In the genomic region with DNA sequence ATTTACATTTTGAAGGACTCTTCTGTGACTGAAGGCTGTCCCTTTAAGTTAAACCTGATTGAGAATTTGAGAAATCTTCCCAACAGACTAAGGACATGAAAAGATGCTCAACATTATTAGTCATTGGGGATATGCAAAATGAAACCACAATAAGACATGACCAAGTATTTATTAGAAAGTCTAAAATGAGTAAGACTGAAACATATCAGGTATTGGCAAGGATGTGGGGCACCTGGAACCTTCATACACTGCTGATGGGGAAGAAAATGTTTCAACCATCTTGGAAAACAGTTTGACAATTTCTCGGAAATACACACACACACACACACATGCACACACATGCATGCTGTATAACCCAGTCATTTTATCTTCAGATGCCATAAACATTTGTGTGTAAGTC, we compare ENCODE assay signal across 17 cellular contexts.
DNase-seq lines count a peak whose midpoint lies in the region; ATAC-seq lines count a peak whose summit lies in the region.
"Had no signal": no experiment of that assay in that cellular context is flagged by ENCODE, and none has a peak within 500 bp of the region (broad histone marks: within the 10 kb centered on the region; RNA-seq: fewer than 3 reads in every experiment).

No MANE protein-coding gene starts in this region.

- peaks cover 0 to 2% (median 0%) of the 10 kb centered on the region in 11 donors for H3K9me3 Mint-ChIP-seq in naive thymus-derived CD4-positive, alpha-beta T cell
- H3K9me3 Mint-ChIP-seq: activated naive CD4-positive, alpha-beta T cell treated with anti-CD3 and anti-CD28 coated beads for 36 hours; stimulated activated memory B cell treated with anti-CD40 and anti-IgM and Interleukin-4, amounts not matched to agents 10 μg/mL and 1 μg/mL and 100 μg/mL, for 72 hours had no signal

- H3K4me3 ChIP-seq in naive thymus-derived CD4-positive, alpha-beta T cell (ENCODE audit: low read length): no peak overlapping the region
- H3K4me3 ChIP-seq: GM23248, heart right ventricle had no signal

- H3K27ac Mint-ChIP-seq in naive thymus-derived CD4-positive, alpha-beta T cell: no peak overlapping the region
- H3K27ac Mint-ChIP-seq: activated naive CD4-positive, alpha-beta T cell treated with anti-CD3 and anti-CD28 coated beads for 36 hours; B cell; stimulated activated memory B cell treated with anti-CD40 and anti-IgM and Interleukin-4, amounts not matched to agents 10 μg/mL and 1 μg/mL and 100 μg/mL, for 72 hours had no signal

- no peaks in the 10 kb centered on the region for H3K36me3 Mint-ChIP-seq in naive thymus-derived CD4-positive, alpha-beta T cell
- H3K36me3 Mint-ChIP-seq: stimulated activated memory B cell treated with anti-CD40 and anti-IgM and Interleukin-4, amounts not matched to agents 10 μg/mL and 1 μg/mL and 100 μg/mL, for 72 hours had no signal

- DNase-seq in epithelial cell of prostate (ENCODE audit: low read depth, low spot score): peak; percentile 26
- DNase-seq in naive thymus-derived CD4-positive, alpha-beta T cell: no peak
- DNase-seq: activated CD8-positive, alpha-beta memory T cell treated with anti-CD3 and anti-CD28 coated beads, Interleukin-2, amount 50 U/mL, for 4 hours; activated naive CD4-positive, alpha-beta T cell treated with anti-CD3 and anti-CD28 coated beads for 36 hours; brain microvascular endothelial cell; GM23248; heart right ventricle; NCI-H1436; NCI-H226 had no signal

- no peaks in the 10 kb centered on the region for H3K9me3 ChIP-seq in naive thymus-derived CD4-positive, alpha-beta T cell (ENCODE audit: control insufficient read depth in 2 of 3, low read length in 3 of 3)
- H3K9me3 ChIP-seq: heart right ventricle had no signal

- no peaks in the 10 kb centered on the region for H3K4me1 Mint-ChIP-seq in naive thymus-derived CD4-positive, alpha-beta T cell
- H3K4me1 Mint-ChIP-seq: B cell; stimulated activated memory B cell treated with anti-CD40 and anti-IgM and Interleukin-4, amounts not matched to agents 10 μg/mL and 1 μg/mL and 100 μg/mL, for 72 hours had no signal

- intact Hi-C loops in naive thymus-derived CD4-positive, alpha-beta T cell (cut with micrococcal nuclease): no loop called here

- peaks cover 0 to 8% (median 3%) of the 10 kb centered on the region in 5 donors for H3K27me3 Mint-ChIP-seq in naive thymus-derived CD4-positive, alpha-beta T cell
- H3K27me3 Mint-ChIP-seq: B cell; stimulated activated memory B cell treated with anti-CD40 and anti-IgM and Interleukin-4, amounts not matched to agents 10 μg/mL and 1 μg/mL and 100 μg/mL, for 72 hours had no signal

- CTCF ChIA-PET in naive thymus-derived CD4-positive, alpha-beta T cell (lab: Charles Lee): no interaction called here

- no peak overlapping the region for H3K4me3 Mint-ChIP-seq in naive thymus-derived CD4-positive, alpha-beta T cell
- H3K4me3 Mint-ChIP-seq: activated naive CD4-positive, alpha-beta T cell treated with anti-CD3 and anti-CD28 coated beads for 36 hours; B cell; stimulated activated memory B cell treated with anti-CD40 and anti-IgM and Interleukin-4, amounts not matched to agents 10 μg/mL and 1 μg/mL and 100 μg/mL, for 72 hours had no signal

- peak; percentile 82 for ATAC-seq in GM18511 (IDR thresholded peaks at IDR 0.05; ENCODE audit: unreplicated experiment)
- peak; percentile 63 for ATAC-seq in GM19452 (IDR thresholded peaks at IDR 0.05; ENCODE audit: unreplicated experiment)
- ATAC-seq in HG03039 (IDR thresholded peaks at IDR 0.05; ENCODE audit: unreplicated experiment): peak; percentile 54
- ATAC-seq in GM19463 (IDR thresholded peaks at IDR 0.05; ENCODE audit: unreplicated experiment): no peak
- no peak for ATAC-seq in HG03095 (IDR thresholded peaks at IDR 0.05; ENCODE audit: unreplicated experiment)
- ATAC-seq in naive thymus-derived CD4-positive, alpha-beta T cell: no peak
- ATAC-seq: heart right ventricle; stimulated activated memory B cell treated with anti-CD40 and anti-IgM and Interleukin-4, amounts not matched to agents 10 μg/mL and 1 μg/mL and 100 μg/mL, for 72 hours had no signal

- POLR2A ChIA-PET in naive thymus-derived CD4-positive, alpha-beta T cell (lab: Charles Lee): no interaction called here

- H3K4me1 ChIP-seq in naive thymus-derived CD4-positive, alpha-beta T cell (ENCODE audit: control insufficient read depth in 2 of 2, insufficient read depth in 2 of 2, low read length in 2 of 2): no peaks in the 10 kb centered on the region
- H3K4me1 ChIP-seq: heart right ventricle had no signal

- H3K36me3 ChIP-seq in naive thymus-derived CD4-positive, alpha-beta T cell (ENCODE audit: control insufficient read depth in 2 of 3, insufficient read depth in 3 of 3, low read length in 3 of 3): no peaks in the 10 kb centered on the region
- H3K36me3 ChIP-seq: brain microvascular endothelial cell, heart right ventricle had no signal

- no peaks in the 10 kb centered on the region for H3K27me3 ChIP-seq in naive thymus-derived CD4-positive, alpha-beta T cell (ENCODE audit: control insufficient read depth in 2 of 2, insufficient read depth in 2 of 2, low read length in 2 of 2)
- H3K27me3 ChIP-seq: brain microvascular endothelial cell, heart right ventricle had no signal

- H3K27ac ChIP-seq in epithelial cell of prostate: no peak overlapping the region
- no peak overlapping the region for H3K27ac ChIP-seq in naive thymus-derived CD4-positive, alpha-beta T cell (ENCODE audit: low read depth, low read length)
- H3K27ac ChIP-seq: brain microvascular endothelial cell, GM23248, heart right ventricle, VCaP had no signal

Comparison
In these comparisons a context has a peak if more than half of its experiments do, and no peak if none do; other contexts are left out.
1. ATAC-seq: peak in GM18511 (single experiment), GM19452 (single experiment) and HG03039 (single experiment); none in GM19463 (single experiment), HG03095 (single experiment) and naive thymus-derived CD4-positive, alpha-beta T cell (single experiment).